In genomic region chr17:70369296-70369855, GRCh38 we compare ENCODE assay signal across 24 cellular contexts.
DNase-seq lines count a peak whose midpoint lies in the region; ATAC-seq, FAIRE-seq and TF ChIP-seq lines count a peak whose summit lies in the region.
"Had no signal": no experiment of that assay in that cellular context is flagged by ENCODE, and none has a peak within 500 bp of the region (broad histone marks: within the 10 kb centered on the region; RNA-seq: fewer than 3 reads in every experiment).

No MANE protein-coding gene starts in this region.

- H3K4me3 ChIP-seq in breast epithelium (no peak overlapping the region), astrocyte (ENCODE audit: insufficient read depth, low read depth, low read length) (no peak overlapping the region), upper lobe of right lung (no peak overlapping the region)
- H3K4me3 ChIP-seq: GM12878, SK-N-MC had no signal

- H2AFZ ChIP-seq in astrocyte (ENCODE audit: low read depth, low read length), result no peak overlapping the region

- H3K4me1 ChIP-seq in breast epithelium (no peaks in the 10 kb centered on the region), astrocyte (ENCODE audit: insufficient read depth, low read length) (peaks cover 15% of the 10 kb centered on the region), upper lobe of right lung (no peaks in the 10 kb centered on the region)
- H3K4me1 ChIP-seq: BE2C had no signal

- H3K36me3 Mint-ChIP-seq in MCF 10A (ENCODE audit: insufficient read depth, unreplicated experiment) (no peaks in the 10 kb centered on the region), astrocyte (ENCODE audit: low read depth, unreplicated experiment) (no peaks in the 10 kb centered on the region), type B pancreatic cell (no peaks in the 10 kb centered on the region)
- H3K36me3 Mint-ChIP-seq: CD4-positive, alpha-beta memory T cell; IgD-negative memory B cell had no signal

- no peak for TF ChIP-seq POLR2A in breast epithelium (IDR thresholded peaks at IDR 0.05)

- H3K9ac ChIP-seq in astrocyte (ENCODE audit: low read length), result no peak overlapping the region

- H3K4me1 Mint-ChIP-seq in MCF 10A (ENCODE audit: insufficient read depth, unreplicated experiment) (peaks cover 6% of the 10 kb centered on the region), astrocyte (ENCODE audit: low read depth, unreplicated experiment) (peaks cover 41% of the 10 kb centered on the region), type B pancreatic cell (ENCODE audit: unreplicated experiment) (peaks cover 13% of the 10 kb centered on the region)
- H3K4me1 Mint-ChIP-seq: CD4-positive, alpha-beta memory T cell; IgD-negative memory B cell had no signal

- no peaks in the 10 kb centered on the region for H3K79me2 ChIP-seq in astrocyte (ENCODE audit: insufficient read depth, low read length)

- H3K4me2 ChIP-seq in astrocyte (ENCODE audit: low read length), result no peak overlapping the region

- CTCF ChIA-PET in MCF 10A (lab: Yijun Ruan, JAX), result interaction anchor here (0.7 kb wide), 1 partner anchor 98 kb away, joined by 3 read pairs; no protein-coding TSS in a partner anchor

- H3K4me3 Mint-ChIP-seq in MCF 10A (ENCODE audit: unreplicated experiment) (no peak overlapping the region), astrocyte (ENCODE audit: unreplicated experiment) (no peak overlapping the region), type B pancreatic cell (no peak overlapping the region)
- H3K4me3 Mint-ChIP-seq: CD4-positive, alpha-beta memory T cell; HFFc6; IgD-negative memory B cell had no signal

- H3K27me3 Mint-ChIP-seq in MCF 10A (ENCODE audit: insufficient read depth, unreplicated experiment) (no peaks in the 10 kb centered on the region), astrocyte (ENCODE audit: low read depth, unreplicated experiment) (no peaks in the 10 kb centered on the region), type B pancreatic cell (no peaks in the 10 kb centered on the region)

- H3K27ac Mint-ChIP-seq in MCF 10A (ENCODE audit: low read depth, unreplicated experiment) (no peak overlapping the region), astrocyte (ENCODE audit: unreplicated experiment) (peak overlapping the region; percentile 50), type B pancreatic cell (no peak overlapping the region)
- H3K27ac Mint-ChIP-seq: CD4-positive, alpha-beta memory T cell; HFFc6; IgD-negative memory B cell had no signal

- no peaks in the 10 kb centered on the region for H3K27me3 ChIP-seq in breast epithelium
- no peaks in the 10 kb centered on the region for H3K27me3 ChIP-seq in astrocyte (ENCODE audit: insufficient read depth, low read length)
- H3K27me3 ChIP-seq in upper lobe of right lung, result no peaks in the 10 kb centered on the region
- H3K27me3 ChIP-seq: BE2C had no signal

- H3K36me3 ChIP-seq in breast epithelium, result no peaks in the 10 kb centered on the region
- H3K36me3 ChIP-seq in astrocyte (ENCODE audit: insufficient read depth, low read length), result no peaks in the 10 kb centered on the region
- H3K36me3 ChIP-seq in upper lobe of right lung, result no peaks in the 10 kb centered on the region
- H3K36me3 ChIP-seq: BE2C had no signal

- peak; percentile 43 for ATAC-seq in upper lobe of right lung
- ATAC-seq in GM21786 (IDR thresholded peaks at IDR 0.05; ENCODE audit: unreplicated experiment), result no peak
- ATAC-seq: GM12878, Panc1 had no signal

- H3K27ac ChIP-seq in breast epithelium, result no peak overlapping the region
- no peak overlapping the region for H3K27ac ChIP-seq in astrocyte (ENCODE audit: low read depth, low read length)
- H3K27ac ChIP-seq in upper lobe of right lung, result no peak overlapping the region
- H3K27ac ChIP-seq: SK-N-MC had no signal

- no peaks in the 10 kb centered on the region for H4K20me1 ChIP-seq in astrocyte (ENCODE audit: insufficient read depth, low read length)

- intact Hi-C loops in MCF 10A (cut with micrococcal nuclease) (no loop called here), breast epithelium (cut with DNase I; ENCODE audit: low total_unique reads) (loop anchor here (10.0 kb wide), 1 partner anchor 65 kb away; no protein-coding TSS in a partner anchor), upper lobe of right lung (cut with DNase I) (no loop called here)

- BruUV-seq in MCF 10A (replicated peaks; lab: Mats Ljungman, UMichigan), result no TSS peak

- H3K9me3 ChIP-seq in breast epithelium, result no peaks in the 10 kb centered on the region
- no peaks in the 10 kb centered on the region for H3K9me3 ChIP-seq in astrocyte (ENCODE audit: insufficient read depth, low read depth, low read length)
- no peaks in the 10 kb centered on the region for H3K9me3 ChIP-seq in upper lobe of right lung
- H3K9me3 ChIP-seq: BE2C had no signal

- POLR2A ChIA-PET in MCF 10A (lab: Yijun Ruan, JAX), result no interaction called here

- H3K9me3 Mint-ChIP-seq in MCF 10A (ENCODE audit: unreplicated experiment), result no peaks in the 10 kb centered on the region
- H3K9me3 Mint-ChIP-seq in astrocyte (ENCODE audit: unreplicated experiment), result no peaks in the 10 kb centered on the region
- no peaks in the 10 kb centered on the region for H3K9me3 Mint-ChIP-seq in type B pancreatic cell

- no peak for TF ChIP-seq CTCF in MCF 10A (IDR thresholded peaks at IDR 0.05; ENCODE audit: unreplicated experiment)
- TF ChIP-seq CTCF in breast epithelium (IDR thresholded peaks at IDR 0.05), result no peak
- no peak for TF ChIP-seq CTCF in astrocyte (IDR thresholded peaks at IDR 0.05; ENCODE audit: insufficient read depth, low read depth, low read length)
- TF ChIP-seq CTCF in upper lobe of right lung (IDR thresholded peaks at IDR 0.05), result no peak
- no peak for TF ChIP-seq CTCF in type B pancreatic cell (conservative IDR thresholded peaks at IDR 0.05)

- no peak for FAIRE-seq in astrocyte (lab: Jason Lieb, UNC)
- FAIRE-seq: D721Med, GM12878, H54 had no signal

- DNase-seq in MCF 10A (ENCODE audit: unreplicated experiment) (peak; percentile 44), breast epithelium (ENCODE audit: low spot score in 2 of 2) (no peak), astrocyte (ENCODE audit: low read depth) (peak; percentile 27), glomerular visceral epithelial cell (ENCODE audit: extremely low spot score) (peak; percentile 36), upper lobe of right lung (no peak), type B pancreatic cell (ENCODE audit: extremely low spot score, unreplicated experiment) (no peak), HPDE6-E6E7 (ENCODE audit: extremely low spot score) (no peak)
- DNase-seq: 8988T; BE2C; CD4-positive, alpha-beta memory T cell; DMS79; GDM1; HFFc6; NCI-H1048; NCI-H2227 treated with DMSO at 0.1 percent for 48 hours; NCI-H524; Right ventricle myocardium superior had no signal

Comparison
In these comparisons a context has a peak if more than half of its experiments do, and no peak if none do; other contexts are left out.
1. DNase-seq: peak in MCF 10A (single experiment), astrocyte (single experiment) and glomerular visceral epithelial cell (single experiment); none in breast epithelium (0 of 2), upper lobe of right lung (single experiment), type B pancreatic cell (single experiment) and HPDE6-E6E7 (single experiment).